In the genomic region with DNA sequence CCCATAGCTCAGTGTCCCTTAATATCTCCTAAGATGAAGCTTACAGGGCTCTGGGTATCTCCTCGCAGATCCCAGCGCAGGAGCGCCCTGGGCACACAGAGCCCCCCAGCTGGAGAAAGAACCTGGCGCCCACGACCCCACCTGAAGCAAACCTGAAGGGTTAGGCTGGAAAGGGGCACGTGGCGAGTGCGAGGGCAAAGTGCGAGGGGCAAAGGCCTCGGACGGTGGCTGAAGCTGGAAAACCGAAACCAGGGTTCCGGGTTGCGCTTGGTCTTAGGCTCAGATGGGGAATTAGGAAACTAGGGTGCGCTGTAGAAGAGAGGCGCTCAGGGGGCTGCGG, we compare ENCODE assay signal across 12 cellular contexts. TPM values are rescaled to one million over a fixed set of nuclear protein-coding genes. Genes with fewer than 3 reads are reported as not detected.
DNase-seq lines count a peak whose midpoint lies in the region; ATAC-seq and TF ChIP-seq lines count a peak whose summit lies in the region.
"Had no signal": no experiment of that assay in that cellular context is flagged by ENCODE, and none has a peak within 500 bp of the region (broad histone marks: within the 10 kb centered on the region; RNA-seq: fewer than 3 reads in every experiment).

No MANE protein-coding gene starts in this region.

- H3K27ac Mint-ChIP-seq in chondrocyte (ENCODE audit: unreplicated experiment): no peak overlapping the region

- H3K27me3 Mint-ChIP-seq in chondrocyte (ENCODE audit: low read depth): peaks cover 89% of the 10 kb centered on the region

- no peaks in the 10 kb centered on the region for H3K36me3 ChIP-seq in stomach smooth muscle (ENCODE audit: control insufficient read depth in 2 of 2, insufficient read depth in 2 of 2, low read length in 2 of 2)

- H3K4me3 Mint-ChIP-seq in chondrocyte (ENCODE audit: unreplicated experiment): peak overlapping the region; percentile 42
- H3K4me3 Mint-ChIP-seq: T-helper 2 cell treated with Interferon-gamma antibody and Interleukin-4, amounts not matched to agents 5 μg/mL and 100 μg/mL, for 36 hours had no signal

- 2 to 3% methylated on average over 14 to 17 of the region's 17 CpGs for WGBS in lower leg skin, 2 donors

- H3K27me3 ChIP-seq in stomach smooth muscle (ENCODE audit: control insufficient read depth in 1 of 2, insufficient read depth in 2 of 2, low read length in 2 of 2): peaks cover 81 to 96% of the 10 kb centered on the region in 2 donors

- H3K4me3 ChIP-seq in HFF-Myc (replicated peaks; ENCODE audit: low read depth, low read length): peak overlapping the region; percentile 7; the same call in 1 of the 2 replicates
- peak overlapping the region; percentile 12 for H3K4me3 ChIP-seq in lower leg skin (ENCODE audit: low read depth, poor library complexity, severe bottlenecking)
- H3K4me3 ChIP-seq in stomach smooth muscle (ENCODE audit: low read length in 2 of 2): peak overlapping the region; percentile 60 to 65

- H3K9me3 ChIP-seq in stomach smooth muscle (ENCODE audit: control insufficient read depth in 2 of 2, low read length in 2 of 2): no peaks in the 10 kb centered on the region

- no peak overlapping the region for H3K27ac ChIP-seq in stomach smooth muscle (ENCODE audit: low read length)

- H3K4me1 Mint-ChIP-seq in chondrocyte (ENCODE audit: low read depth): peaks cover 42% of the 10 kb centered on the region

- H3K9ac ChIP-seq in stomach smooth muscle (ENCODE audit: low read length in 2 of 2): no peak overlapping the region

- ATAC-seq in HG02571 (IDR thresholded peaks at IDR 0.05; ENCODE audit: unreplicated experiment) (no peak), HG03135 (IDR thresholded peaks at IDR 0.05; ENCODE audit: unreplicated experiment) (no peak)

- no peak for TF ChIP-seq POLR2A in lower leg skin (IDR thresholded peaks at IDR 0.05)

- no peak for TF ChIP-seq CTCF in HFF-Myc (IDR thresholded peaks at IDR 0.05; ENCODE audit: low read depth, low read length, missing control alignments)
- TF ChIP-seq CTCF in chondrocyte (IDR thresholded peaks at IDR 0.05): no peak
- TF ChIP-seq CTCF in lower leg skin (IDR thresholded peaks at IDR 0.05): no peak

- DNase-seq in HFF-Myc (ENCODE audit: extremely low read depth, low read depth) (no peak), chondrocyte (ENCODE audit: low spot score) (peak; percentile 77), lower leg skin (ENCODE audit: low spot score in 2 of 2) (no peak), AG20443 (ENCODE audit: low spot score) (no peak)
- DNase-seq: activated gamma-delta T cell, erythroblast, GF-D8 had no signal

- H3K4me1 ChIP-seq in stomach smooth muscle (ENCODE audit: control insufficient read depth, insufficient read depth, low read length): peaks cover 50% of the 10 kb centered on the region

- intact Hi-C loops in lower leg skin (cut with DNase I; ENCODE audit: low total_unique reads): no loop called here

- H3K36me3 Mint-ChIP-seq in chondrocyte (ENCODE audit: low read depth): no peaks in the 10 kb centered on the region

- no peaks in the 10 kb centered on the region for H3K9me3 Mint-ChIP-seq in chondrocyte (ENCODE audit: low read depth)
- H3K9me3 Mint-ChIP-seq: T-helper 2 cell treated with Interferon-gamma antibody and Interleukin-4, amounts not matched to agents 5 μg/mL and 100 μg/mL, for 36 hours had no signal

RNA-seq across cellular contexts. Expression of a gene that starts 3.9 kb away (rescaled TPM):
- total RNA-seq in chondrocyte (not detected in 3 replicates), lower leg skin (not detected)
- total RNA-seq: mucosa of gallbladder had no signal

Comparison
In these comparisons a context has a peak if more than half of its experiments do, and no peak if none do; other contexts are left out.
1. H3K4me3 ChIP-seq: peak in every context shown above with its lines; median percentile 62 in stomach smooth muscle; 12 in lower leg skin; 7 in HFF-Myc.